ENCODE assay signal across 38 cellular contexts in genomic region chr9:12155731-12156130, GRCh38.
"Had no signal": no experiment of that assay in that cellular context is flagged by ENCODE, and none has a peak within 500 bp of the region (broad histone marks: within the 10 kb centered on the region; RNA-seq: fewer than 3 reads in every experiment).

No MANE protein-coding gene starts in this region.

- H3K27ac ChIP-seq: adrenal gland, ascending aorta, body of pancreas, brain microvascular endothelial cell, breast epithelium, cardiac muscle cell had no signal

- H3K4me3 Mint-ChIP-seq: activated naive CD4-positive, alpha-beta T cell treated with anti-CD3 and anti-CD28 coated beads for 36 hours; activated naive CD4-positive, alpha-beta T cell treated with anti-CD3 and anti-CD28 coated beads, Interleukin-2, amount 10 ng/mL, durations not matched to agents 7 days and 5 days; activated naive CD4-positive, alpha-beta T cell treated with anti-CD3 and anti-CD28 coated beads, Interleukin-2, amount 50 U/mL, for 24 hours; activated naive CD8-positive, alpha-beta T cell; activated naive CD8-positive, alpha-beta T cell treated with anti-CD3 and anti-CD28 coated beads for 36 hours; activated naive CD8-positive, alpha-beta T cell treated with anti-CD3 and anti-CD28 coated beads, Interleukin-2, amount 10 ng/mL, durations not matched to agents 7 days and 5 days; activated naive CD8-positive, alpha-beta T cell treated with anti-CD3 and anti-CD28 coated beads, Interleukin-2, amount 50 U/mL, for 24 hours; activated T-cell treated with anti-CD3 and anti-CD28 coated beads, Interleukin-2, amount 50 U/mL, for 24 hours; activated T-cell treated with anti-CD3 and anti-CD28 coated beads, Interleukin-2, amount 50 U/mL, for 4 hours; activated T-cell treated with anti-CD3 and anti-CD28 coated beads, Interleukin-2, amount 50 U/mL, for 72 hours; activated T-helper 1 cell treated with anti-CD3 and anti-CD28 coated beads, Interleukin-12 subunit alpha, Interleukin-12 subunit beta, Interleukin-2, Interleukin-4 antibody, amounts not matched to agents 30 ng/mL and 10 ng/mL and 1 ng/mL, durations not matched to agents 14 hours and 24 hours and 36 hours; activated T-helper 17 cell treated with anti-CD3 and anti-CD28 coated beads, Interleukin-2, amount 50 U/mL, for 72 hours; brain; central memory CD8-positive, alpha-beta T cell had no signal

- H3K9me3 Mint-ChIP-seq: activated naive CD8-positive, alpha-beta T cell treated with anti-CD3 and anti-CD28 coated beads, Interleukin-2, amount 10 ng/mL, durations not matched to agents 7 days and 5 days; brain had no signal

- ATAC-seq: activated naive CD4-positive, alpha-beta T cell treated with anti-CD3 and anti-CD28 coated beads, Interleukin-2, amount 50 U/mL, for 72 hours; activated naive CD8-positive, alpha-beta T cell treated with anti-CD3 and anti-CD28 coated beads, Interleukin-2, amount 50 U/mL, for 24 hours; activated T-cell treated with anti-CD3 and anti-CD28 coated beads, Interleukin-2, amount 50 U/mL, for 4 hours; activated T-cell treated with anti-CD3 and anti-CD28 coated beads, Interleukin-2, amount 50 U/mL, for 72 hours; activated T-helper 17 cell treated with anti-CD3 and anti-CD28 coated beads, Interleukin-2, amount 50 U/mL, for 72 hours; body of pancreas had no signal

- H3K27ac Mint-ChIP-seq: activated naive CD4-positive, alpha-beta T cell treated with anti-CD3 and anti-CD28 coated beads for 36 hours; activated naive CD4-positive, alpha-beta T cell treated with anti-CD3 and anti-CD28 coated beads, Interleukin-2, amount 10 ng/mL, durations not matched to agents 7 days and 5 days; activated naive CD4-positive, alpha-beta T cell treated with anti-CD3 and anti-CD28 coated beads, Interleukin-2, amount 50 U/mL, for 24 hours; activated naive CD4-positive, alpha-beta T cell treated with anti-CD3 and anti-CD28 coated beads, Interleukin-2, amount 50 U/mL, for 72 hours; activated naive CD8-positive, alpha-beta T cell; activated naive CD8-positive, alpha-beta T cell treated with anti-CD3 and anti-CD28 coated beads for 36 hours; activated naive CD8-positive, alpha-beta T cell treated with anti-CD3 and anti-CD28 coated beads, Interleukin-2, amount 10 ng/mL, durations not matched to agents 7 days and 5 days; activated naive CD8-positive, alpha-beta T cell treated with anti-CD3 and anti-CD28 coated beads, Interleukin-2, amount 50 U/mL, for 24 hours; activated T-cell treated with anti-CD3 and anti-CD28 coated beads, Interleukin-2, amount 50 U/mL, for 24 hours; activated T-cell treated with anti-CD3 and anti-CD28 coated beads, Interleukin-2, amount 50 U/mL, for 72 hours; activated T-helper 1 cell treated with anti-CD3 and anti-CD28 coated beads, Interleukin-12 subunit alpha, Interleukin-12 subunit beta, Interleukin-2, Interleukin-4 antibody, amounts not matched to agents 30 ng/mL and 10 ng/mL and 1 ng/mL, durations not matched to agents 14 hours and 24 hours and 36 hours; activated T-helper 17 cell treated with anti-CD3 and anti-CD28 coated beads, Interleukin-2, amount 50 U/mL, for 72 hours; activated T-helper 2 cell treated with anti-CD3 and anti-CD28 coated beads, Interferon-gamma antibody, Interleukin-2, Interleukin-4, amounts not matched to agents 10 μg/mL and 5 μg/mL and 100 μg/mL, durations not matched to agents 14 hours and 24 hours and 36 hours; brain had no signal

- H3K36me3 ChIP-seq: adrenal gland, ascending aorta, brain microvascular endothelial cell, breast epithelium, cardiac muscle cell had no signal

- DNase-seq: activated effector memory CD4-positive, alpha-beta T cell treated with anti-CD3 and anti-CD28 coated beads, Interleukin-2, amount 50 U/mL, for 16 hours; activated effector memory CD4-positive, alpha-beta T cell treated with Interleukin-2 at 50 U/mL for 16 hours; activated gamma-delta T cell; activated gamma-delta T cell treated with Interleukin-2 at 50 U/mL for 16 hours; activated naive CD4-positive, alpha-beta T cell; activated naive CD4-positive, alpha-beta T cell treated with anti-CD3 and anti-CD28 coated beads for 36 hours; activated naive CD4-positive, alpha-beta T cell treated with anti-CD3 and anti-CD28 coated beads, Interleukin-2, amount 10 ng/mL, durations not matched to agents 7 days and 5 days; activated naive CD4-positive, alpha-beta T cell treated with anti-CD3 and anti-CD28 coated beads, Interleukin-2, amount 50 U/mL, for 16 hours; activated naive CD4-positive, alpha-beta T cell treated with Interleukin-2 at 50 U/mL for 16 hours; activated naive CD8-positive, alpha-beta T cell treated with anti-CD3 and anti-CD28 coated beads for 36 hours; activated naive CD8-positive, alpha-beta T cell treated with anti-CD3 and anti-CD28 coated beads, Interleukin-2, amount 10 ng/mL, durations not matched to agents 7 days and 5 days; activated naive CD8-positive, alpha-beta T cell treated with anti-CD3 and anti-CD28 coated beads, Interleukin-2, amount 50 U/mL, for 24 hours; activated T-cell treated with anti-CD3 and anti-CD28 coated beads, Interleukin-2, amount 50 U/mL, for 1 hour; activated T-cell treated with anti-CD3 and anti-CD28 coated beads, Interleukin-2, amount 50 U/mL, for 24 hours; activated T-cell treated with anti-CD3 and anti-CD28 coated beads, Interleukin-2, amount 50 U/mL, for 4 hours; activated T-cell treated with anti-CD3 and anti-CD28 coated beads, Interleukin-2, amount 50 U/mL, for 48 hours; activated T-cell treated with anti-CD3 and anti-CD28 coated beads, Interleukin-2, amount 50 U/mL, for 72 hours; adrenal gland; amniotic stem cell; amygdala; anterior cingulate cortex; aorta; body of pancreas; brain microvascular endothelial cell; caudate nucleus; central memory CD4-positive, alpha-beta T cell; cerebellar nuclear complex had no signal

- H3K27me3 ChIP-seq: adrenal gland, ascending aorta, body of pancreas, brain microvascular endothelial cell, breast epithelium, cardiac muscle cell had no signal

- H3K4me1 Mint-ChIP-seq: activated naive CD4-positive, alpha-beta T cell treated with anti-CD3 and anti-CD28 coated beads, Interleukin-2, amount 10 ng/mL, durations not matched to agents 7 days and 5 days; activated naive CD4-positive, alpha-beta T cell treated with anti-CD3 and anti-CD28 coated beads, Interleukin-2, amount 50 U/mL, for 24 hours; activated naive CD8-positive, alpha-beta T cell treated with anti-CD3 and anti-CD28 coated beads for 36 hours; activated naive CD8-positive, alpha-beta T cell treated with anti-CD3 and anti-CD28 coated beads, Interleukin-2, amount 10 ng/mL, durations not matched to agents 7 days and 5 days; activated naive CD8-positive, alpha-beta T cell treated with anti-CD3 and anti-CD28 coated beads, Interleukin-2, amount 50 U/mL, for 24 hours; activated T-helper 17 cell treated with anti-CD3 and anti-CD28 coated beads, Interleukin-2, amount 50 U/mL, for 72 hours; central memory CD8-positive, alpha-beta T cell had no signal

- H3K36me3 Mint-ChIP-seq: activated naive CD4-positive, alpha-beta T cell treated with anti-CD3 and anti-CD28 coated beads, Interleukin-2, amount 10 ng/mL, durations not matched to agents 7 days and 5 days; activated naive CD4-positive, alpha-beta T cell treated with anti-CD3 and anti-CD28 coated beads, Interleukin-2, amount 50 U/mL, for 24 hours; activated naive CD4-positive, alpha-beta T cell treated with anti-CD3 and anti-CD28 coated beads, Interleukin-2, amount 50 U/mL, for 72 hours; activated naive CD8-positive, alpha-beta T cell; activated naive CD8-positive, alpha-beta T cell treated with anti-CD3 and anti-CD28 coated beads for 36 hours; activated naive CD8-positive, alpha-beta T cell treated with anti-CD3 and anti-CD28 coated beads, Interleukin-2, amount 10 ng/mL, durations not matched to agents 7 days and 5 days; brain had no signal

- H3K4me3 ChIP-seq: adrenal gland, ascending aorta, body of pancreas, breast epithelium, cardiac muscle cell had no signal

- H3K27me3 Mint-ChIP-seq: activated naive CD4-positive, alpha-beta T cell treated with anti-CD3 and anti-CD28 coated beads, Interleukin-2, amount 10 ng/mL, durations not matched to agents 7 days and 5 days; activated naive CD4-positive, alpha-beta T cell treated with anti-CD3 and anti-CD28 coated beads, Interleukin-2, amount 50 U/mL, for 24 hours; activated naive CD8-positive, alpha-beta T cell; activated naive CD8-positive, alpha-beta T cell treated with anti-CD3 and anti-CD28 coated beads for 36 hours; activated naive CD8-positive, alpha-beta T cell treated with anti-CD3 and anti-CD28 coated beads, Interleukin-2, amount 10 ng/mL, durations not matched to agents 7 days and 5 days; activated naive CD8-positive, alpha-beta T cell treated with anti-CD3 and anti-CD28 coated beads, Interleukin-2, amount 50 U/mL, for 24 hours; activated T-cell treated with anti-CD3 and anti-CD28 coated beads, Interleukin-2, amount 50 U/mL, for 24 hours; activated T-helper 17 cell treated with anti-CD3 and anti-CD28 coated beads, Interleukin-2, amount 50 U/mL, for 72 hours; brain; central memory CD8-positive, alpha-beta T cell had no signal

- H3K9me3 ChIP-seq: adrenal gland, ascending aorta, body of pancreas, breast epithelium had no signal
